Comparison of ENCODE assay signal across 10 cellular contexts in genomic region chr2:47785986-47786385, GRCh38. TPM values are rescaled to one million over a fixed set of nuclear protein-coding genes. Genes with fewer than 3 reads are reported as not detected.
DNase-seq lines count a peak whose midpoint lies in the region; ATAC-seq and TF ChIP-seq lines count a peak whose summit lies in the region.
"Had no signal": no experiment of that assay in that cellular context is flagged by ENCODE, and none has a peak within 500 bp of the region (broad histone marks: within the 10 kb centered on the region; RNA-seq: fewer than 3 reads in every experiment).

No MANE protein-coding gene starts in this region.

- H3K36me3 ChIP-seq in DND-41 (ENCODE audit: insufficient read depth, low read length) (peaks cover 51% of the 10 kb centered on the region), Karpas-422 (ENCODE audit: insufficient read depth, low read length) (peaks cover 48% of the 10 kb centered on the region), WERI-Rb-1 (peaks cover 56% of the 10 kb centered on the region)

- peak overlapping the region; percentile 87 for H3K4me2 ChIP-seq in DND-41 (ENCODE audit: insufficient read depth, low read length)
- peak overlapping the region; percentile 64 for H3K4me2 ChIP-seq in Karpas-422 (ENCODE audit: low read depth, low read length, poor library complexity, severe bottlenecking)

- H3K4me3 Mint-ChIP-seq in naive B cell, result peak overlapping the region in 6 of 8 donors; percentile 10 to 91 (median 80)

- H3K27ac Mint-ChIP-seq in naive B cell, result peak overlapping the region in 3 of 6 donors; percentile 5 to 88 (median 6)

- H3K27me3 ChIP-seq in DND-41 (ENCODE audit: insufficient read depth, low read length, poor library complexity), result no peaks in the 10 kb centered on the region
- no peaks in the 10 kb centered on the region for H3K27me3 ChIP-seq in Karpas-422 (ENCODE audit: low read length)
- no peaks in the 10 kb centered on the region for H3K27me3 ChIP-seq in WERI-Rb-1 (ENCODE audit: insufficient read depth, low read depth, severe bottlenecking)

- no peak for ATAC-seq in DND-41 (ENCODE audit: insufficient read depth, low read depth)
- ATAC-seq in naive B cell (ENCODE audit: low read depth in 2 of 2), result no peak
- ATAC-seq in left cardiac atrium, result no peak
- ATAC-seq: right cardiac atrium had no signal

- H3K27me3 Mint-ChIP-seq in naive B cell, result no peaks in the 10 kb centered on the region

- intact Hi-C loops in posterior vena cava (cut with DNase I) (no loop called here), left cardiac atrium (cut with DNase I) (loop anchor here (10.0 kb wide), 2 partner anchors 119 to 319 kb away; partner anchors contain the start of gene FBXO11 (in 1 of the 2))

- no peak overlapping the region for H3K27ac ChIP-seq in DND-41 (ENCODE audit: low read length)
- H3K27ac ChIP-seq in Karpas-422 (ENCODE audit: low read length), result no peak overlapping the region
- H3K27ac ChIP-seq in WERI-Rb-1, result no peak overlapping the region

- H3K9me3 Mint-ChIP-seq in naive B cell, result no peaks in the 10 kb centered on the region

- H3K36me3 Mint-ChIP-seq in naive B cell, result peaks cover 0 to 3% of the 10 kb centered on the region in 2 donors

- H3K79me2 ChIP-seq in DND-41 (ENCODE audit: insufficient read depth, low read length) (peaks cover 80% of the 10 kb centered on the region), Karpas-422 (ENCODE audit: low read length) (peaks cover 78% of the 10 kb centered on the region)

- H3K9ac ChIP-seq in DND-41 (ENCODE audit: low read depth, low read length) (no peak overlapping the region), Karpas-422 (ENCODE audit: low read length) (no peak overlapping the region)

- DNase-seq in DND-41 (no peak), Karpas-422 (no peak), WERI-Rb-1 (peak; percentile 49), naive B cell (no peak), posterior vena cava (ENCODE audit: low spot score) (no peak), NCI-H187 treated with DMSO at 0.1 percent for 48 hours (lab: John Stamatoyannopoulos, UW) (no peak), left cardiac atrium (no peak)
- DNase-seq: activated CD4-positive, alpha-beta T cell treated with anti-CD3 and anti-CD28 coated beads, Interleukin-2, amount 50 U/mL, for 4 hours; NCI-H526 treated with DMSO at 0.1 percent for 48 hours; right cardiac atrium had no signal

- peaks cover 48% of the 10 kb centered on the region for H3K4me1 ChIP-seq in DND-41 (ENCODE audit: insufficient read depth, low read length)
- H3K4me1 ChIP-seq in Karpas-422 (ENCODE audit: low read length), result peaks cover 47% of the 10 kb centered on the region

- TF ChIP-seq CTCF in DND-41 (IDR thresholded peaks at IDR 0.05; ENCODE audit: borderline replicate concordance, extremely low read depth, low read length, poor library complexity, severe bottlenecking) (no peak), WERI-Rb-1 (IDR thresholded peaks at IDR 0.05; ENCODE audit: low read depth, low read length) (no peak)

- H4K20me1 ChIP-seq in DND-41 (ENCODE audit: insufficient read depth, low read length), result peaks cover 70% of the 10 kb centered on the region
- H4K20me1 ChIP-seq in Karpas-422 (ENCODE audit: insufficient read depth, low read depth, low read length), result peaks cover 51% of the 10 kb centered on the region

- H3K4me3 ChIP-seq in DND-41 (ENCODE audit: low read depth in 1 of 2, low read length in 2 of 2), result peak overlapping the region in 1 of 2 experiments; percentile 90; a peak in 1 of 4 replicates
- H3K4me3 ChIP-seq in Karpas-422 (ENCODE audit: low read length), result no peak overlapping the region
- H3K4me3 ChIP-seq in WERI-Rb-1 (ENCODE audit: low read depth, low read length), result no peak overlapping the region; the same call in 1 of the 2 replicates

- H3K9me3 ChIP-seq in DND-41 (ENCODE audit: insufficient read depth, low read length, severe bottlenecking), result no peaks in the 10 kb centered on the region
- no peaks in the 10 kb centered on the region for H3K9me3 ChIP-seq in Karpas-422 (ENCODE audit: low read length)
- no peaks in the 10 kb centered on the region for H3K9me3 ChIP-seq in WERI-Rb-1 (ENCODE audit: severe bottlenecking)

- H2AFZ ChIP-seq in DND-41 (ENCODE audit: low read depth, low read length) (no peak overlapping the region), Karpas-422 (ENCODE audit: low read length) (no peak overlapping the region)

- H3K4me1 Mint-ChIP-seq in naive B cell, result peaks cover 20 to 35% (median 21%) of the 10 kb centered on the region in 3 donors

- H3K9me2 ChIP-seq in Karpas-422 (replicated peaks; ENCODE audit: insufficient read depth, low read length), result no peaks in the 10 kb centered on the region

RNA-seq across cellular contexts. Expression of gene MSH6, which starts 3.0 kb away (rescaled TPM):
- 82.9 and 124 TPM in 2 replicates for total RNA-seq in Karpas-422 (2014; rRNA removed; shearing (Covaris generic); ENCODE audit: low replicate concordance)
- 10 to 100 TPM; 10.5 to 30.1 (median 15.3) TPM for polyA plus RNA-seq in naive B cell (ENCODE audit: low read depth in 6 of 6)
- total RNA-seq in posterior vena cava (10 to 100 TPM; 30.8 to 36.3 TPM), left cardiac atrium (10 to 100 TPM; 24.9 to 25.2 TPM)

Comparison
In these comparisons a context has a peak if more than half of its experiments do, and no peak if none do; other contexts are left out.
1. intact Hi-C loops: an anchor here in left cardiac atrium (10.0 kb wide); none called in posterior vena cava.